ENCODE assay signal across 8 cellular contexts in the genomic region with DNA sequence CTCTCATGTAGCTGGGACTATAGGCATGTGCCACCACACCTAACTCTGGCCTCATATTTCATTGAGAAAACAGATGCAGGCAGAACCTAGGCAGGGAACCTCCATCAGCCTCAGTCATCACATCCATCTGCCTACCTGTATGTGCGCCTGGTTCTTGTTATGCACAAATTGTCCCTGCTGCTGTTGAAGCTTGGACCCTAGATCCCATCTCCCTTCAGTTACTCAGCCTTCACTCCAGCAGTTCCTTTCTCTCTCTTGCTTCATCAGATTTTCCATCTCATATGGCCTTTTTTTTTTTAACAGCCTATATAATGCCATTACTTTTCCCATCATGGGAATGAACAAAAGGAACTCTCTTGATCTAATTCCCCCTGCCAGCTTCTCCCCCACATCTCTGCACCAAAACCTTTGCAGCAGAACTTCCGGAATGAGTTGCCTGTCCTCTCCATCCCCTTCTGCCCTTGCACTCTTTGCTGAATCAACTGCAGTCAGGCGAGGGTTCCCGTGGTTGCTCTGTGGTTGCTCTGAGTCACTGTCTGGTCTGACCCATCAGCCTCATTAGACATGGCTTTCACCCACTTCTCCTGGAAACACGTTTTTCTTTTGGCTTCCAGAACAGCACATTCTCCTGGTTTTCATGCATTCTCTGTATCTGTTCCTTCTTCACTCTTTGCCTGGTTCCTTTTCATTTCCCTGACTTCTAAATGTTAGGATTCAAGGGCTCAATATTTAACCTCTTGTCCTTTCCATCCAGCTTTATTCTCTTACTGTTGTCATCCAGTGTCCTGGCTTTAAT. TPM values are rescaled to one million over a fixed set of nuclear protein-coding genes. Genes with fewer than 3 reads are reported as not detected.
DNase-seq lines count a peak whose midpoint lies in the region; ATAC-seq, FAIRE-seq and TF ChIP-seq lines count a peak whose summit lies in the region.

No MANE protein-coding gene starts in this region.

- peak overlapping the region; percentile 11 for H3K27ac Mint-ChIP-seq in memory B cell

- H3K27me3 ChIP-seq in bronchial epithelial cell (ENCODE audit: control insufficient read depth, insufficient read depth, low read length), result no peaks in the 10 kb centered on the region

- peaks cover 11% of the 10 kb centered on the region for H3K4me1 Mint-ChIP-seq in memory B cell

- peaks cover 1% of the 10 kb centered on the region for H3K36me3 ChIP-seq in bronchial epithelial cell (ENCODE audit: control insufficient read depth, insufficient read depth, low read length)

- no peak overlapping the region for H3K4me3 ChIP-seq in bronchial epithelial cell (ENCODE audit: low read depth, low read length)

- no peak overlapping the region for H3K4me3 Mint-ChIP-seq in memory B cell

- peak; percentile 74 for DNase-seq in Ammon's horn (ENCODE audit: low spot score)
- peak; percentile 72 for DNase-seq in UCSD-AML1 (lab: John Stamatoyannopoulos, UW; ENCODE audit: unreplicated experiment)
- peak; percentile 94 for DNase-seq in bronchial epithelial cell (ENCODE audit: low read depth)
- DNase-seq in memory B cell (ENCODE audit: low spot score in 2 of 2), result no peak
- peak; percentile 39 to 57 for DNase-seq in stimulated activated CD8-positive, alpha-beta memory T cell treated with anti-CD3 and anti-CD28 coated beads, Interleukin-2, amount 100 ng/mL, for 48 hours (ENCODE audit: low read depth in 2 of 2)
- DNase-seq in HT-29 (ENCODE audit: low spot score), result no peak

- no peaks in the 10 kb centered on the region for H3K27me3 Mint-ChIP-seq in memory B cell

- H3K9me3 Mint-ChIP-seq in memory B cell, result no peaks in the 10 kb centered on the region

- ATAC-seq in HG02610 (IDR thresholded peaks at IDR 0.05; ENCODE audit: unreplicated experiment) (peak; percentile 85), memory B cell (ENCODE audit: low read depth) (no peak), HG03342 (IDR thresholded peaks at IDR 0.05; ENCODE audit: unreplicated experiment) (no peak)

- peak; percentile 68 for FAIRE-seq in bronchial epithelial cell (lab: Jason Lieb, UNC)

- no peak for TF ChIP-seq CTCF in bronchial epithelial cell (IDR thresholded peaks at IDR 0.05; ENCODE audit: insufficient read depth, low read length, severe bottlenecking)

- H3K36me3 Mint-ChIP-seq in memory B cell, result peaks cover 18% of the 10 kb centered on the region

RNA-seq across cellular contexts. Expression of gene UBE4B, which starts 41.5 kb away (rescaled TPM):
- 14.7 and 17.5 TPM in 2 replicates for total RNA-seq in bronchial epithelial cell
- 35.4 and 41.1 TPM in 2 replicates for total RNA-seq in HT-29 (2014; rRNA removed; shearing (Covaris generic))

Comparison
In these comparisons a context has a peak if more than half of its experiments do, and no peak if none do; other contexts are left out.
1. DNase-seq: peak in Ammon's horn (single experiment), UCSD-AML1 (single experiment), bronchial epithelial cell (single experiment) and stimulated activated CD8-positive, alpha-beta memory T cell treated with anti-CD3 and anti-CD28 coated beads, Interleukin-2, amount 100 ng/mL, for 48 hours (2 of 2); none in memory B cell (0 of 2) and HT-29 (single experiment).